26 cellular contexts compared by ENCODE assay signal in the genomic region with DNA sequence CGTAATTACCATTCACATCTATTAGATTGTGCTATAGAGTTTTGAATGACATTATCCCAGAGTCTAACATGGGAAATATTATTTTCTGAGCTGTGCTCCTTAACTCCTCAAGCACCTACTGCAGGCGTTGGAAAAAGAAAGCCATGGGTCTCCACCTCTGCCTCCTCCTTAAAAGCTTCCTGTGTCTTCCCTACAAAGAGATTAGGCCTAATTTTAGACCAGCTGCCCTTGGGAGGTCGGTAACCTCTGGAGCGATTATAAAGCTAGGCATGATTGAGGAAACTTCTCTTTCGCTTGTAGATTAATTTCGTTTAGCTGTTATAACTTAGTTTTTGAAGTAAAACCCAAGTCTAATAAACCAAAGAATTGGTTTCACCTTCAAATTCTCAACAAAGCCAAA.
A peak's percentile ranks its signal among the peaks of the same experiment; 100 is the strongest.
DNase-seq lines count a peak whose midpoint lies in the region; ATAC-seq, FAIRE-seq and TF ChIP-seq lines count a peak whose summit lies in the region.
"Had no signal": no experiment of that assay in that cellular context is flagged by ENCODE, and none has a peak within 500 bp of the region (broad histone marks: within the 10 kb centered on the region; RNA-seq: fewer than 3 reads in every experiment).

No MANE protein-coding gene starts in this region.

- no peaks in the 10 kb centered on the region for H3K36me3 Mint-ChIP-seq in nephron (ENCODE audit: low read depth)
- H3K36me3 Mint-ChIP-seq: CD8-positive, alpha-beta memory T cell had no signal

- no peaks in the 10 kb centered on the region for H3K79me2 ChIP-seq in HepG2 (ENCODE audit: insufficient read depth, low read length)

- no peak for TF ChIP-seq RAD21 in liver (IDR thresholded peaks at IDR 0.05)
- TF ChIP-seq RAD21 in HepG2 (CRISPR knock-in tag; IDR thresholded peaks at IDR 0.05) = no peak

- BruUV-seq in HepG2 (replicated peaks; lab: Mats Ljungman, UMichigan) = no TSS peak

- no peak for TF ChIP-seq POLR2A in HepG2 (IDR thresholded peaks at IDR 0.05; ENCODE audit: insufficient read depth in 1 of 2, low read depth in 2 of 2, low read length in 2 of 2)

- no peaks in the 10 kb centered on the region for H3K9me3 ChIP-seq in liver (ENCODE audit: control insufficient read depth in 4 of 4, low read length in 3 of 4)
- H3K9me3 ChIP-seq in HepG2 (ENCODE audit: low read length) = no peaks in the 10 kb centered on the region
- no peaks in the 10 kb centered on the region for H3K9me3 ChIP-seq in SK-N-MC (ENCODE audit: low read depth, low read length)

- H3K36me3 ChIP-seq in liver (ENCODE audit: control insufficient read depth in 4 of 4, insufficient read depth in 3 of 4, low read depth in 1 of 4, low read length in 3 of 4) (no peaks in the 10 kb centered on the region), HepG2 (replicated peaks in 1 of 2; ENCODE audit: control insufficient read depth in 1 of 2, insufficient read depth in 2 of 2, low read length in 2 of 2) (no peaks in the 10 kb centered on the region), SK-N-MC (ENCODE audit: insufficient read depth, low read length) (no peaks in the 10 kb centered on the region)

- TF ChIP-seq EP300 in HepG2 (IDR thresholded peaks at IDR 0.05; ENCODE audit: low read depth in 2 of 2, low read length in 2 of 2) (no peak), HepG2 (CRISPR knock-in tag; IDR thresholded peaks at IDR 0.05; ENCODE audit: borderline replicate concordance) (no peak)

- H3K27me3 Mint-ChIP-seq in nephron (ENCODE audit: low read depth) = no peaks in the 10 kb centered on the region
- H3K27me3 Mint-ChIP-seq: CD8-positive, alpha-beta memory T cell had no signal

- H2AFZ ChIP-seq in HepG2 (ENCODE audit: low read length) = no peak overlapping the region

- no peak overlapping the region for H3K4me2 ChIP-seq in HepG2 (ENCODE audit: low read depth, low read length)

- no peak overlapping the region for H3K4me3 Mint-ChIP-seq in nephron
- H3K4me3 Mint-ChIP-seq: CD14-positive monocyte; CD8-positive, alpha-beta memory T cell had no signal

- ATAC-seq in HepG2 = no peak
- ATAC-seq: PC-3 had no signal

- CTCF ChIA-PET in HepG2 (lab: Yijun Ruan, JAX; ENCODE audit: low intra/inter-chr PET ratio, low total read pairs) = no interaction called here

- H3K4me3 ChIP-seq in liver (ENCODE audit: low read depth in 1 of 3, low read length in 3 of 3) (no peak overlapping the region), HepG2 (replicated peaks in 1 of 3; ENCODE audit: insufficient read depth in 1 of 3, low read depth in 2 of 3, low read length in 3 of 3) (no peak overlapping the region), SK-N-MC (no peak overlapping the region)

- peaks cover 0 to 12% (median 5%) of the 10 kb centered on the region in 4 donors for H3K4me1 ChIP-seq in liver (ENCODE audit: control insufficient read depth in 4 of 4, insufficient read depth in 4 of 4, low read length in 3 of 4)
- no peaks in the 10 kb centered on the region for H3K4me1 ChIP-seq in HepG2 (ENCODE audit: insufficient read depth, low read length)

- no peaks in the 10 kb centered on the region for H4K20me1 ChIP-seq in HepG2 (ENCODE audit: insufficient read depth, low read length)

- in situ Hi-C loops in HepG2 (cut with HindIII; ENCODE audit: extremely low pct_ligation_motif_present, low pct_unique_long_range_greater_than_20kb) = no loop called here

- H3K27ac ChIP-seq in liver (ENCODE audit: low read depth in 1 of 2, low read length in 2 of 2) = no peak overlapping the region
- no peak overlapping the region for H3K27ac ChIP-seq in HepG2 (ENCODE audit: extremely low read length, insufficient read depth, low read length)
- H3K27ac ChIP-seq in SK-N-MC = peak overlapping the region; percentile 36; the same call in 1 of the 2 replicates

- intact Hi-C loops in HepG2 (cut with micrococcal nuclease; ENCODE audit: unreplicated experiment) = no loop called here

- no peak overlapping the region for H3K9ac ChIP-seq in liver (ENCODE audit: low read depth in 1 of 2, low read length in 2 of 2)
- no peak overlapping the region for H3K9ac ChIP-seq in HepG2 (ENCODE audit: insufficient read depth, low read depth, low read length)
- no peak overlapping the region for H3K9ac ChIP-seq in SK-N-MC (ENCODE audit: insufficient read length)

- H3K27ac Mint-ChIP-seq in nephron = peak overlapping the region; percentile 31 to 75 (median 45)
- H3K27ac Mint-ChIP-seq: CD8-positive, alpha-beta memory T cell had no signal

- H3K4me1 Mint-ChIP-seq in nephron = peaks cover 35% of the 10 kb centered on the region
- H3K4me1 Mint-ChIP-seq: CD8-positive, alpha-beta memory T cell had no signal

- DNase-seq in HepG2 (ENCODE audit: low spot score) (no peak), SK-N-MC (ENCODE audit: low read depth, low spot score) (no peak), UCSD-AML1 (lab: John Stamatoyannopoulos, UW; ENCODE audit: unreplicated experiment) (no peak), NCI-H146 treated with DMSO at 0.1 percent for 48 hours (lab: John Stamatoyannopoulos, UW; ENCODE audit: unreplicated experiment) (no peak)
- DNase-seq in activated naive CD4-positive, alpha-beta T cell (lab: John Stamatoyannopoulos, UW) = no peak
- DNase-seq: CD8-positive, alpha-beta memory T cell; DMS 273 treated with DMSO at 0.1 percent for 48 hours; DMS79 treated with DMSO at 0.1 percent for 48 hours; GF-D8; GOT3; HCEC 1CT; Karpas-422; NCI-H1092; NCI-H1417 treated with DMSO at 0.1 percent for 48 hours; NCI-H187; NCI-H2081 treated with DMSO at 0.1 percent for 48 hours; NCI-H2171; NCI-H345; NCI-H524; NCI-H748 treated with DMSO at 0.1 percent for 48 hours; NK-92 treated with Interleukin-12 subunit alpha and Interleukin-12 subunit beta, amount 100 ng/mL, for 24 hours; PC-3 had no signal

- H3K27me3 ChIP-seq in liver (ENCODE audit: control insufficient read depth in 4 of 4, insufficient read depth in 4 of 4, low read length in 3 of 4) (no peaks in the 10 kb centered on the region), HepG2 (ENCODE audit: control insufficient read depth in 1 of 2, insufficient read depth in 2 of 2, low read length in 2 of 2) (no peaks in the 10 kb centered on the region)

- TF ChIP-seq CTCF in liver (IDR thresholded peaks at IDR 0.05; ENCODE audit: low read depth, low read length, missing input control) (no peak), HepG2 (CRISPR knock-in tag; IDR thresholded peaks at IDR 0.05) (no peak), nephron (IDR thresholded peaks at IDR 0.05; ENCODE audit: unreplicated experiment in 3 of 3) (no peak)

- 75% methylated on average over 6 of the region's 6 CpGs for WGBS in liver
- 38% methylated on average over 6 of the region's 6 CpGs for WGBS in HepG2 (ENCODE audit: low lambda C conversion rate)

- no peaks in the 10 kb centered on the region for H3K9me3 Mint-ChIP-seq in nephron

- FAIRE-seq in HepG2 (lab: Jason Lieb, UNC) = no peak
- FAIRE-seq: GM12891 had no signal

- POLR2A ChIA-PET in HepG2 (lab: Yijun Ruan, JAX) = no interaction called here

TF ChIP-seq in liver, 16 proteins besides CTCF, POLR2A, EP300 and RAD21:
- TF ChIP-seq NR2F2 (IDR thresholded peaks at IDR 0.05) (peak; percentile 58), RXRA (IDR thresholded peaks at IDR 0.05) (peak in 1 of 2 donors; percentile 8), GABPA (IDR thresholded peaks at IDR 0.05 in 1 of 2, conservative IDR thresholded peaks at IDR 0.05 in 1 of 2) (no peak)

TF ChIP-seq in HepG2, 621 proteins besides CTCF, POLR2A, EP300 and RAD21:
- TF ChIP-seq TEAD3 (CRISPR knock-in tag; optimal IDR thresholded peaks at IDR 0.05; ENCODE audit: borderline replicate concordance) (no peak), MIER2 (CRISPR knock-in tag; IDR thresholded peaks at IDR 0.05) (no peak), NFIC (IDR thresholded peaks at IDR 0.05; ENCODE audit: low read length) (no peak)
- TF ChIP-seq, protein P1, sequence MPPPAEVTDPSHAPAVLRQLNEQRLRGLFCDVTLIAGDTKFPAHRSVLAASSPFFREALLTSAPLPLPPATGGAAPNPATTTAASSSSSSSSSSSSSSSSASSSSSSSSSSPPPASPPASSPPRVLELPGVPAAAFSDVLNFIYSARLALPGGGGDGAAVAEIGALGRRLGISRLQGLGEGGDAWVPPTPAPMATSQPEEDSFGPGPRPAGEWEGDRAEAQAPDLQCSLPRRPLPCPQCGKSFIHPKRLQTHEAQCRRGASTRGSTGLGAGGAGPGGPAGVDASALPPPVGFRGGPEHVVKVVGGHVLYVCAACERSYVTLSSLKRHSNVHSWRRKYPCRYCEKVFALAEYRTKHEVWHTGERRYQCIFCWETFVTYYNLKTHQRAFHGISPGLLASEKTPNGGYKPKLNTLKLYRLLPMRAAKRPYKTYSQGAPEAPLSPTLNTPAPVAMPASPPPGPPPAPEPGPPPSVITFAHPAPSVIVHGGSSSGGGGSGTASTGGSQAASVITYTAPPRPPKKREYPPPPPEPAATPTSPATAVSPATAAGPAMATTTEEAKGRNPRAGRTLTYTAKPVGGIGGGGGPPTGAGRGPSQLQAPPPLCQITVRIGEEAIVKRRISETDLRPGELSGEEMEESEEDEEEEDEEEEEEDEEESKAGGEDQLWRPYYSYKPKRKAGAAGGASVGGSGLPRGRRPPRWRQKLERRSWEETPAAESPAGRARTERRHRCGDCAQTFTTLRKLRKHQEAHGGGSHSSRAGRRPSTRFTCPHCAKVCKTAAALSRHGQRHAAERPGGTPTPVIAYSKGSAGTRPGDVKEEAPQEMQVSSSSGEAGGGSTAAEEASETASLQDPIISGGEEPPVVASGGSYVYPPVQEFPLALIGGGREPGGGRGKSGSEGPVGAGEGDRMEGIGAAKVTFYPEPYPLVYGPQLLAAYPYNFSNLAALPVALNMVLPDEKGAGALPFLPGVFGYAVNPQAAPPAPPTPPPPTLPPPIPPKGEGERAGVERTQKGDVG (CRISPR knock-in tag; IDR thresholded peaks at IDR 0.05; ENCODE audit: borderline replicate concordance) = no peak
